In genomic region chr4:77651820-77652219, GRCh38 we compare ENCODE assay signal across 29 cellular contexts. TPM values are rescaled to one million over a fixed set of nuclear protein-coding genes. Genes with fewer than 3 reads are reported as not detected.
"Had no signal": no experiment of that assay in that cellular context is flagged by ENCODE, and none has a peak within 500 bp of the region (broad histone marks: within the 10 kb centered on the region; RNA-seq: fewer than 3 reads in every experiment).

No MANE protein-coding gene starts in this region.

- H3K27me3 ChIP-seq: hepatocyte, neutrophil, ovary had no signal

- DNase-seq: activated B cell treated with CpG ODN at 0.5 μM for 24 hours; activated CD4-positive, alpha-beta T cell treated with anti-CD3 and anti-CD28 coated beads for 36 hours; activated CD4-positive, alpha-beta T cell treated with anti-CD3 and anti-CD28 coated beads, Interleukin-2, amount 50 U/mL, for 4 hours; activated CD8-positive, alpha-beta memory T cell treated with anti-CD3 and anti-CD28 coated beads, Interleukin-2, amount 50 U/mL, for 48 hours; activated naive CD4-positive, alpha-beta T cell treated with anti-CD3 and anti-CD28 coated beads for 36 hours; activated naive CD8-positive, alpha-beta T cell treated with anti-CD3 and anti-CD28 coated beads, Interleukin-2, amount 10 ng/mL, durations not matched to agents 7 days and 5 days; activated T-cell treated with anti-CD3 and anti-CD28 coated beads, Interleukin-2, amount 50 U/mL, for 48 hours; amniotic stem cell; effector memory CD4-positive, alpha-beta T cell; foreskin keratinocyte; immature natural killer cell; left ventricle myocardium superior; mammary epithelial cell; ovary; right cardiac atrium; stimulated activated CD4-positive, alpha-beta T cell treated with anti-CD3 and anti-CD28 coated beads, Interleukin-2, amount 100 ng/mL, for 24 hours; stimulated activated naive CD8-positive, alpha-beta T cell treated with anti-CD3 and anti-CD28 coated beads, Interleukin-15, amount 100 ng/mL, for 72 hours; T-helper 9 cell; tibial artery had no signal

- H3K4me3 ChIP-seq: hepatocyte, ovary, skin epidermis, tibial artery had no signal

- H3K4me1 ChIP-seq: foreskin keratinocyte, tibial artery had no signal

- H3K9me3 ChIP-seq: neutrophil, ovary had no signal

- H3K4me2 ChIP-seq: hepatocyte had no signal

- H3K27ac ChIP-seq: foreskin keratinocyte, hepatocyte, neutrophil, ovary, skin epidermis, tibial artery had no signal

- H3K36me3 ChIP-seq: neutrophil, ovary, tibial artery had no signal

- FAIRE-seq: urothelium cell line had no signal

- ATAC-seq: activated CD4-positive, alpha-beta T cell treated with anti-CD3 and anti-CD28 coated beads for 36 hours; foreskin keratinocyte; left ventricle myocardium superior; right cardiac atrium; stimulated activated effector memory CD8-positive, alpha-beta T cell treated with anti-CD3 and anti-CD28 coated beads, Interleukin-12 subunit alpha, Interleukin-12 subunit beta, amount 100 ng/mL, for 72 hours; stimulated activated naive CD8-positive, alpha-beta T cell treated with anti-CD3 and anti-CD28 coated beads, Interleukin-15, amount 100 ng/mL, for 72 hours had no signal

- H2AFZ ChIP-seq: hepatocyte had no signal

- H3K79me2 ChIP-seq: hepatocyte had no signal

RNA-seq across cellular contexts. Expression of gene CXCL13, which starts 46.2 kb away (rescaled TPM):
- total RNA-seq: activated naive CD8-positive, alpha-beta T cell treated with anti-CD3 and anti-CD28 coated beads, Interleukin-2, amount 10 ng/mL, durations not matched to agents 7 days and 5 days; cardiac septum; dermis microvascular lymphatic vessel endothelial cell; foreskin keratinocyte; kidney epithelial cell; left ventricle myocardium superior; mammary epithelial cell; pulmonary artery endothelial cell; right cardiac atrium; T-helper 1 cell treated with Interleukin-12 subunit alpha and Interleukin-12 subunit beta and Interleukin-4 antibody, amounts not matched to agents 30 ng/mL and 1 ng/mL, for 36 hours had no signal
- polyA plus RNA-seq: foreskin keratinocyte, immature natural killer cell, mammary epithelial cell, right cardiac atrium had no signal
